In genomic region chr13:20058476-20058875, GRCh38 we compare ENCODE assay signal across 21 cellular contexts.
DNase-seq lines count a peak whose midpoint lies in the region; ATAC-seq, FAIRE-seq and TF ChIP-seq lines count a peak whose summit lies in the region.
"Had no signal": no experiment of that assay in that cellular context is flagged by ENCODE, and none has a peak within 500 bp of the region (broad histone marks: within the 10 kb centered on the region; RNA-seq: fewer than 3 reads in every experiment).

No MANE protein-coding gene starts in this region.

- peak; percentile 67 for FAIRE-seq in GM12892 (lab: Jason Lieb, UNC)
- FAIRE-seq: GM12878, GM18507, HepG2, HTR-8/SVneo had no signal

- H3K4me1 Mint-ChIP-seq in WTC11 = peaks cover 33% of the 10 kb centered on the region
- H3K4me1 Mint-ChIP-seq: B cell, IgD-negative memory B cell had no signal

- H3K36me3 Mint-ChIP-seq in WTC11 = peaks cover 61% of the 10 kb centered on the region

- no peaks in the 10 kb centered on the region for H3K9me3 Mint-ChIP-seq in WTC11
- H3K9me3 Mint-ChIP-seq: CD8-positive, alpha-beta memory T cell; H9; IgD-negative memory B cell had no signal

- DNase-seq in GM12892 (ENCODE audit: insufficient read length) = no peak
- DNase-seq in WTC11 (ENCODE audit: low spot score) = no peak
- peak; percentile 17 for DNase-seq in epithelial cell of esophagus (ENCODE audit: low read depth)
- no peak for DNase-seq in ureter (ENCODE audit: low spot score)
- no peak for DNase-seq in NCI-H510A treated with DMSO at 0.1 percent for 48 hours (lab: John Stamatoyannopoulos, UW)
- no peak for DNase-seq in amygdala (lab: John Stamatoyannopoulos, UW)
- DNase-seq: CD8-positive, alpha-beta memory T cell; COR-L47; DMS 273 treated with DMSO at 0.1 percent for 48 hours; DMS53; DND-41; EL; GOT3; H9 had no signal

- H3K27ac Mint-ChIP-seq in WTC11 = 0 out of 2 replicates have a peak overlapping the region, but pooled peaks have one; percentile 4
- H3K27ac Mint-ChIP-seq: B cell, IgD-negative memory B cell had no signal

- CTCF ChIA-PET in WTC11 (lab: Charles Lee) = no interaction called here

- TF ChIP-seq CTCF in WTC11 (IDR thresholded peaks at IDR 0.05) (no peak), epithelial cell of esophagus (IDR thresholded peaks at IDR 0.05; ENCODE audit: insufficient read depth, low read depth, low read length, missing control alignments) (no peak)

- POLR2A ChIA-PET in WTC11 (lab: Charles Lee) = no interaction called here

- H3K4me3 Mint-ChIP-seq in WTC11 = no peak overlapping the region
- H3K4me3 Mint-ChIP-seq: B cell; CD8-positive, alpha-beta memory T cell; H9; IgD-negative memory B cell had no signal

- no peaks in the 10 kb centered on the region for H3K27me3 Mint-ChIP-seq in WTC11 (ENCODE audit: low read depth)
- H3K27me3 Mint-ChIP-seq: B cell; CD8-positive, alpha-beta memory T cell; IgD-negative memory B cell had no signal

- ATAC-seq in WTC11 = no peak
- ATAC-seq: GM12878, HepG2 had no signal

- H3K4me3 ChIP-seq in epithelial cell of esophagus (ENCODE audit: low read length) = no peak overlapping the region
- H3K4me3 ChIP-seq: BLaER1 treated with 17β-estradiol and CSF1 and Interleukin-3, amounts not matched to agents 10 nM and 100 nM; GM12878 had no signal

- TF ChIP-seq POLR2A in GM12892 (IDR thresholded peaks at IDR 0.05; ENCODE audit: low read depth, low read length) = no peak

TF ChIP-seq in WTC11, 78 proteins besides CTCF, POLR2A, EP300 and RAD21:
- no peak for TF ChIP-seq ZNF512 (CRISPR knock-in tag; IDR thresholded peaks at IDR 0.05; ENCODE audit: borderline replicate concordance)
- no peak for TF ChIP-seq USF1 (CRISPR knock-in tag; IDR thresholded peaks at IDR 0.05)
- TF ChIP-seq GABPB1 (CRISPR knock-in tag; IDR thresholded peaks at IDR 0.05) = no peak
- TF ChIP-seq CREB1 (CRISPR knock-in tag; IDR thresholded peaks at IDR 0.05) = no peak
